ENCODE assay signal across 8 cellular contexts in genomic region chr1:210292276-210292851, GRCh38. TPM values are rescaled to one million over a fixed set of nuclear protein-coding genes. Genes with fewer than 3 reads are reported as not detected.
DNase-seq lines count a peak whose midpoint lies in the region; ATAC-seq, FAIRE-seq and TF ChIP-seq lines count a peak whose summit lies in the region.

No MANE protein-coding gene starts in this region.

- H3K79me2 ChIP-seq in keratinocyte (ENCODE audit: control insufficient read depth, insufficient read depth, low read length), result no peaks in the 10 kb centered on the region

- DNase-seq in GM06990 (ENCODE audit: extremely low read depth, insufficient read length) (peak; percentile 28), RWPE2 (ENCODE audit: low spot score) (no peak), keratinocyte (ENCODE audit: low read depth, low spot score) (no peak), cerebellar cortex (ENCODE audit: low spot score) (no peak), AML-193 (lab: John Stamatoyannopoulos, UW) (no peak)
- peak; percentile 47 for DNase-seq in stimulated activated CD4-positive, alpha-beta T cell treated with anti-CD3 and anti-CD28 coated beads, Interleukin-1b, Interleukin-23, amount 100 ng/mL, for 48 hours

- no peaks in the 10 kb centered on the region for H3K9me1 ChIP-seq in keratinocyte (ENCODE audit: control insufficient read depth, extremely low read depth, insufficient read depth, low read length)

- H3K4me1 ChIP-seq in RWPE2 (ENCODE audit: insufficient read depth, poor library complexity, severe bottlenecking) (no peaks in the 10 kb centered on the region), keratinocyte (ENCODE audit: control insufficient read depth, extremely low read depth, insufficient read depth, low read length) (peaks cover 15% of the 10 kb centered on the region)

- peak overlapping the region; percentile 28 for H3K9ac ChIP-seq in keratinocyte (ENCODE audit: control insufficient read depth, extremely low read depth, insufficient read depth, low read length)

- H3K27me3 ChIP-seq in GM06990 (replicated peaks; ENCODE audit: control insufficient read depth, insufficient read depth, low read length) (no peaks in the 10 kb centered on the region; the same call in 1 of the 2 replicates), RWPE2 (ENCODE audit: insufficient read depth, poor library complexity, severe bottlenecking) (no peaks in the 10 kb centered on the region), keratinocyte (ENCODE audit: control insufficient read depth, extremely low read depth, insufficient read depth, low read length) (peaks cover 18% of the 10 kb centered on the region)

- no peak overlapping the region for H3K27ac ChIP-seq in RWPE2 (ENCODE audit: poor library complexity, severe bottlenecking)
- no peak overlapping the region for H3K27ac ChIP-seq in keratinocyte (ENCODE audit: control insufficient read depth, insufficient read depth, low read length)

- no peak for FAIRE-seq in keratinocyte (lab: Jason Lieb, UNC)

- H3K4me3 ChIP-seq in GM06990 (replicated peaks; ENCODE audit: low read depth, low read length), result no peak overlapping the region; the same call in 1 of the 2 replicates
- H3K4me3 ChIP-seq in RWPE2 (ENCODE audit: severe bottlenecking), result peak overlapping the region; percentile 24
- H3K4me3 ChIP-seq in keratinocyte (ENCODE audit: control insufficient read depth in 2 of 3, extremely low read depth in 1 of 3, insufficient read depth in 2 of 3, low read depth in 1 of 3, low read length in 3 of 3), result peak overlapping the region; percentile 35 to 66 (median 63)

- H3K36me3 ChIP-seq in GM06990 (ENCODE audit: control insufficient read depth, insufficient read depth, low read length), result no peaks in the 10 kb centered on the region
- H3K36me3 ChIP-seq in RWPE2 (ENCODE audit: low read depth), result no peaks in the 10 kb centered on the region
- H3K36me3 ChIP-seq in keratinocyte (ENCODE audit: control insufficient read depth in 2 of 2, extremely low read depth in 1 of 2, insufficient read depth in 2 of 2, low read length in 2 of 2), result no peaks in the 10 kb centered on the region

- H3K36me3 Mint-ChIP-seq in brain, result no peaks in the 10 kb centered on the region

- H3K27me3 Mint-ChIP-seq in brain, result peaks cover 6% of the 10 kb centered on the region

- no peaks in the 10 kb centered on the region for H3K9me3 ChIP-seq in RWPE2 (ENCODE audit: severe bottlenecking)
- H3K9me3 ChIP-seq in keratinocyte (ENCODE audit: control insufficient read depth, low read depth, low read length), result no peaks in the 10 kb centered on the region

- H3K4me1 Mint-ChIP-seq in brain, result peaks cover 63% of the 10 kb centered on the region

- peak overlapping the region; percentile 88 for H3K4me2 ChIP-seq in keratinocyte (ENCODE audit: control insufficient read depth, extremely low read depth, insufficient read depth, low read depth, low read length)

- dilution Hi-C loops in keratinocyte (cut with MboI; ENCODE audit: extremely low pct_ligation_motif_present, low sequenced_read_pairs), result no loop called here

- peak overlapping the region; percentile 58 for H2AFZ ChIP-seq in keratinocyte (ENCODE audit: control insufficient read depth, low read length)

- TF ChIP-seq CTCF in GM06990 (IDR thresholded peaks at IDR 0.05; ENCODE audit: insufficient read depth, low read length, poor library complexity, severe bottlenecking), result peak; percentile 23
- peak; percentile 28 for TF ChIP-seq CTCF in RWPE2 (IDR thresholded peaks at IDR 0.05; ENCODE audit: poor library complexity, severe bottlenecking)
- peak in 1 of 2 experiments; percentile 55 for TF ChIP-seq CTCF in brain (conservative IDR thresholded peaks at IDR 0.05)
- peak in 2 of 3 experiments; percentile 40 to 71 for TF ChIP-seq CTCF in keratinocyte (optimal IDR thresholded peaks at IDR 0.05 in 1 of 3, IDR thresholded peaks at IDR 0.05 in 1 of 3, conservative IDR thresholded peaks at IDR 0.05 in 1 of 3; ENCODE audit: extremely low read depth in 1 of 3, insufficient read depth in 2 of 3, low read length in 3 of 3)

- peaks cover 0 to 4% (median 0%) of the 10 kb centered on the region in 5 experiments for H3K9me3 Mint-ChIP-seq in brain

- H3K4me3 Mint-ChIP-seq in brain, result peak overlapping the region; percentile 64 to 81 (median 75)

- H3K27ac Mint-ChIP-seq in brain, result peak overlapping the region in 3 of 5 experiments; percentile 91 to 97 (median 91)

- ATAC-seq in HG02642 (IDR thresholded peaks at IDR 0.05; ENCODE audit: poor library complexity, unreplicated experiment), result peak; percentile 80
- ATAC-seq in RWPE2 (ENCODE audit: low read depth), result peak; percentile 61

- no peaks in the 10 kb centered on the region for H4K20me1 ChIP-seq in keratinocyte (ENCODE audit: control insufficient read depth, extremely low read depth, insufficient read depth, low read length)

RNA-seq across cellular contexts. Expression of gene HHAT, which starts 36.3 kb away (rescaled TPM):
- 3.2 TPM for polyA plus RNA-seq in brain (ENCODE audit: insufficient read depth, low read depth, low replicate concordance)
- polyA plus RNA-seq in keratinocyte, result 3.4 to 4.7 TPM (median 3.8 TPM) in 3 replicates
- 0.70 TPM for polyA plus RNA-seq in keratinocyte (2011; ENCODE audit: low read depth)
- 4.3 and 4.6 TPM in 2 replicates for polyA plus RNA-seq in keratinocyte (2011; cell fraction: cytosol; rRNA removed)
- polyA plus RNA-seq in keratinocyte (2011; cell fraction: nucleus; rRNA removed), result 6.8 and 7.2 TPM in 2 replicates
- 1.4 and 4.8 TPM in 2 replicates for polyA plus RNA-seq in keratinocyte (2012; ENCODE audit: low replicate concordance)
- 5.4 to 9.4 TPM (median 6.2 TPM) in 3 replicates for polyA minus RNA-seq in keratinocyte
- polyA minus RNA-seq in keratinocyte (2011; cell fraction: cytosol; rRNA and poly(A)+ RNA removed), result 3.3 TPM
- 9.6 and 12.3 TPM in 2 replicates for polyA minus RNA-seq in keratinocyte (2011; cell fraction: nucleus; rRNA and poly(A)+ RNA removed)

RNA-seq across cellular contexts. Expression of gene SERTAD4, which starts 59.8 kb away (rescaled TPM):
- polyA plus RNA-seq in brain (ENCODE audit: insufficient read depth, low read depth, low replicate concordance) (9.2 TPM), keratinocyte (0.64 to 5.1 TPM (median 3.4 TPM) in 3 replicates)
- polyA plus RNA-seq in keratinocyte (2011; ENCODE audit: low read depth), result not detected
- 1.3 and 2.0 TPM in 2 replicates for polyA plus RNA-seq in keratinocyte (2011; cell fraction: cytosol; rRNA removed)
- polyA plus RNA-seq in keratinocyte (2011; cell fraction: nucleus; rRNA removed), result 1.3 and 1.4 TPM in 2 replicates
- 0.17 and 3.9 TPM in 2 replicates for polyA plus RNA-seq in keratinocyte (2012; ENCODE audit: low replicate concordance)
- polyA minus RNA-seq in keratinocyte, result 0.20 to 2.5 TPM (median 1.6 TPM) in 3 replicates
- polyA minus RNA-seq in keratinocyte (2011; cell fraction: cytosol; rRNA and poly(A)+ RNA removed), result not detected
- polyA minus RNA-seq in keratinocyte (2011; cell fraction: nucleus; rRNA and poly(A)+ RNA removed), result 0.21 and 1.1 TPM in 2 replicates

Comparison
In these comparisons a context has a peak if more than half of its experiments do, and no peak if none do; other contexts are left out.
1. DNase-seq: peak in GM06990 (single experiment) and stimulated activated CD4-positive, alpha-beta T cell treated with anti-CD3 and anti-CD28 coated beads, Interleukin-1b, Interleukin-23, amount 100 ng/mL, for 48 hours (single experiment); none in RWPE2 (single experiment), keratinocyte (single experiment), cerebellar cortex (single experiment) and AML-193 (0 of 2).